In genomic region chr3:194090178-194090555, GRCh38 we compare ENCODE assay signal across 9 cellular contexts. TPM values are rescaled to one million over a fixed set of nuclear protein-coding genes. Genes with fewer than 3 reads are reported as not detected.
DNase-seq lines count a peak whose midpoint lies in the region; TF ChIP-seq lines count a peak whose summit lies in the region.
"Not testable (repeated sequence)": the region's sequence is repeated elsewhere in the genome, so short reads cannot be mapped to it uniquely, and the experiment has no call there.
"Had no signal": no experiment of that assay in that cellular context is flagged by ENCODE, and none has a peak within 500 bp of the region (broad histone marks: within the 10 kb centered on the region; RNA-seq: fewer than 3 reads in every experiment).

No MANE protein-coding gene starts in this region.

- H4K8ac ChIP-seq in neuronal stem cell (ENCODE audit: low read depth, low read length) = not testable (repeated sequence)

- not testable (repeated sequence) for H3K9me3 Mint-ChIP-seq in activated CD4-positive, alpha-beta memory T cell treated with anti-CD3 and anti-CD28 coated beads, Interleukin-2, amount 10 ng/mL, durations not matched to agents 7 days and 5 days; dendritic cell treated with granulocyte-macrophage colony-stimulating factor and Interleukin-4, amounts not matched to agents 40 ng/mL and 50 ng/mL, for 4 days

- H3K36me3 ChIP-seq in BLaER1; HEK293 (ENCODE audit: control insufficient read depth in 2 of 2, insufficient read depth in 1 of 2, low read length in 2 of 2); PC-9 (ENCODE audit: low read depth); hepatocyte (replicated peaks; ENCODE audit: insufficient read depth, low read depth); neuronal stem cell (replicated peaks in 1 of 2; ENCODE audit: control insufficient read depth in 2 of 2, insufficient read depth in 2 of 2, low read length in 2 of 2); suprapubic skin: not testable (repeated sequence)

- H3K4me2 ChIP-seq in BLaER1 (peak overlapping the region; percentile 44; the same call in 1 of the 2 replicates), PC-9 (peak overlapping the region; percentile 86)
- H3K4me2 ChIP-seq in hepatocyte; neuronal stem cell (ENCODE audit: insufficient read depth, low read length, poor library complexity, severe bottlenecking): not testable (repeated sequence)

- not testable (repeated sequence) for H3K18ac ChIP-seq in neuronal stem cell (ENCODE audit: low read length)

- intact Hi-C loops in PC-9 (cut with micrococcal nuclease; ENCODE audit: unreplicated experiment) = loop anchor here (2.0 to 5.0 kb wide), 2 partner anchors 117 to 225 kb away; no protein-coding TSS in a partner anchor
- intact Hi-C loops in dendritic cell treated with granulocyte-macrophage colony-stimulating factor and Interleukin-4, amounts not matched to agents 40 ng/mL and 50 ng/mL, for 4 days (cut with micrococcal nuclease) = not testable (repeated sequence)

- H2BK15ac ChIP-seq in neuronal stem cell (ENCODE audit: low read length) = not testable (repeated sequence)

- BruUV-seq in PC-9 (replicated peaks; lab: Mats Ljungman, UMichigan) = TSS peak; percentile 4

- H3K36me3 Mint-ChIP-seq in activated CD4-positive, alpha-beta memory T cell treated with anti-CD3 and anti-CD28 coated beads, Interleukin-2, amount 10 ng/mL, durations not matched to agents 7 days and 5 days (ENCODE audit: low read depth); dendritic cell treated with granulocyte-macrophage colony-stimulating factor and Interleukin-4, amounts not matched to agents 40 ng/mL and 50 ng/mL, for 4 days (ENCODE audit: low read depth): not testable (repeated sequence)

- not testable (repeated sequence) for H3K4me3 ChIP-seq in BLaER1; HEK293 (ENCODE audit: low read depth, low read length); hepatocyte; neuronal stem cell (ENCODE audit: low read length in 2 of 2); suprapubic skin
- H3K4me3 ChIP-seq in PC-9 = peak overlapping the region; percentile 16; the same call in 1 of the 2 replicates

- peaks cover 23% of the 10 kb centered on the region for H3K4me1 Mint-ChIP-seq in activated CD4-positive, alpha-beta memory T cell treated with anti-CD3 and anti-CD28 coated beads, Interleukin-2, amount 10 ng/mL, durations not matched to agents 7 days and 5 days
- peaks cover 74% of the 10 kb centered on the region for H3K4me1 Mint-ChIP-seq in dendritic cell treated with granulocyte-macrophage colony-stimulating factor and Interleukin-4, amounts not matched to agents 40 ng/mL and 50 ng/mL, for 4 days (ENCODE audit: low read depth)

- H3K14ac ChIP-seq in neuronal stem cell (ENCODE audit: low read length) = not testable (repeated sequence)

- not testable (repeated sequence) for H3K9me3 ChIP-seq in BLaER1; HEK293 (ENCODE audit: control insufficient read depth, insufficient read depth, low read depth, low read length); PC-9 (ENCODE audit: insufficient read depth, low read depth); hepatocyte (ENCODE audit: low read depth); neuronal stem cell (replicated peaks in 1 of 2; ENCODE audit: control insufficient read depth in 2 of 2, insufficient read depth in 1 of 2, low read depth in 1 of 2, low read length in 2 of 2); suprapubic skin

- H3K27me3 ChIP-seq in BLaER1; PC-9 (ENCODE audit: insufficient read depth, low read depth); hepatocyte; neuronal stem cell (ENCODE audit: control insufficient read depth in 3 of 3, insufficient read depth in 3 of 3, low read depth in 1 of 3, low read length in 3 of 3); suprapubic skin: not testable (repeated sequence)

- not testable (repeated sequence) for H3K79me1 ChIP-seq in neuronal stem cell (ENCODE audit: low read depth, low read length)

- not testable (repeated sequence) for H2AFZ ChIP-seq in PC-9, hepatocyte
- peak overlapping the region; percentile 85 for H2AFZ ChIP-seq in neuronal stem cell (ENCODE audit: low read length)

- not testable (repeated sequence) for H3K4ac ChIP-seq in neuronal stem cell (ENCODE audit: low read length)

- H4K91ac ChIP-seq in neuronal stem cell (ENCODE audit: low read depth, low read length, poor library complexity) = not testable (repeated sequence)

- H2AK5ac ChIP-seq in neuronal stem cell (ENCODE audit: low read depth, low read length) = not testable (repeated sequence)

- TF ChIP-seq CTCF in HEK293 (tag by site-specific recombination; IDR thresholded peaks at IDR 0.05); PC-9 (conservative IDR thresholded peaks at IDR 0.05); hepatocyte (IDR thresholded peaks at IDR 0.05; ENCODE audit: poor library complexity); suprapubic skin (IDR thresholded peaks at IDR 0.05): not testable (repeated sequence)

- H2BK5ac ChIP-seq in neuronal stem cell (ENCODE audit: low read length) = not testable (repeated sequence)

- H3F3A ChIP-seq in PC-9 (ENCODE audit: insufficient read depth, low read depth) = peaks cover 36% of the 10 kb centered on the region

- not testable (repeated sequence) for TF ChIP-seq EP300 in suprapubic skin (IDR thresholded peaks at IDR 0.05)

- not testable (repeated sequence) for TF ChIP-seq POLR2A in suprapubic skin (IDR thresholded peaks at IDR 0.05)

- H3K9me2 ChIP-seq in PC-9 (ENCODE audit: insufficient read depth); hepatocyte (replicated peaks; ENCODE audit: insufficient read depth): not testable (repeated sequence)

- 94% methylated on average over 10 of the region's 10 CpGs for WGBS in hepatocyte (ENCODE audit: low lambda C conversion rate, missing lambda C conversion rate)
- no CpG with 5 or more reads among the region's 10 CpGs for WGBS in neuronal stem cell (ENCODE audit: extremely low coverage in 2 of 2, insufficient read length in 2 of 2, insufficient replicate concordance in 1 of 2), 2 donors
- 93% methylated on average over 10 of the region's 10 CpGs for WGBS in suprapubic skin

- H3K4me1 ChIP-seq in BLaER1 (peaks cover 13% of the 10 kb centered on the region), PC-9 (replicated peaks; ENCODE audit: insufficient read depth) (peaks cover 54% of the 10 kb centered on the region), hepatocyte (ENCODE audit: insufficient read depth) (peaks cover 18% of the 10 kb centered on the region), neuronal stem cell (ENCODE audit: control insufficient read depth in 2 of 2, insufficient read depth in 1 of 2, low read depth in 1 of 2, low read length in 2 of 2) (peaks cover 27 to 46% of the 10 kb centered on the region in 2 donors), suprapubic skin (peaks cover 25% of the 10 kb centered on the region)
- not testable (repeated sequence) for H3K4me1 ChIP-seq in HEK293 (ENCODE audit: control insufficient read depth, insufficient read depth, low read length)

- H3K27me3 Mint-ChIP-seq in activated CD4-positive, alpha-beta memory T cell treated with anti-CD3 and anti-CD28 coated beads, Interleukin-2, amount 10 ng/mL, durations not matched to agents 7 days and 5 days = peaks cover 15% of the 10 kb centered on the region
- peaks cover 36% of the 10 kb centered on the region for H3K27me3 Mint-ChIP-seq in dendritic cell treated with granulocyte-macrophage colony-stimulating factor and Interleukin-4, amounts not matched to agents 40 ng/mL and 50 ng/mL, for 4 days

- H3K27ac Mint-ChIP-seq in activated CD4-positive, alpha-beta memory T cell treated with anti-CD3 and anti-CD28 coated beads, Interleukin-2, amount 10 ng/mL, durations not matched to agents 7 days and 5 days = peak overlapping the region; percentile 72
- peak overlapping the region; percentile 84 for H3K27ac Mint-ChIP-seq in dendritic cell treated with granulocyte-macrophage colony-stimulating factor and Interleukin-4, amounts not matched to agents 40 ng/mL and 50 ng/mL, for 4 days

- H4K20me1 ChIP-seq in BLaER1; PC-9 (ENCODE audit: insufficient read depth); hepatocyte (ENCODE audit: insufficient read depth, poor library complexity, severe bottlenecking): not testable (repeated sequence)

- not testable (repeated sequence) for DNase-seq in PC-9; activated CD4-positive, alpha-beta memory T cell treated with anti-CD3 and anti-CD28 coated beads, Interleukin-2, amount 10 ng/mL, durations not matched to agents 7 days and 5 days; hepatocyte (ENCODE audit: low spot score); neuronal stem cell (ENCODE audit: low spot score)
- DNase-seq in suprapubic skin (ENCODE audit: low spot score in 2 of 2) = peak in 1 of 2 donors; percentile 26

- not testable (repeated sequence) for H2BK120ac ChIP-seq in neuronal stem cell (ENCODE audit: low read depth, low read length)

- H3K79me2 ChIP-seq in PC-9 (ENCODE audit: low read depth) = peaks cover 43% of the 10 kb centered on the region
- H3K79me2 ChIP-seq in hepatocyte = not testable (repeated sequence)

- not testable (repeated sequence) for H3K4me3 Mint-ChIP-seq in activated CD4-positive, alpha-beta memory T cell treated with anti-CD3 and anti-CD28 coated beads, Interleukin-2, amount 10 ng/mL, durations not matched to agents 7 days and 5 days; dendritic cell treated with granulocyte-macrophage colony-stimulating factor and Interleukin-4, amounts not matched to agents 40 ng/mL and 50 ng/mL, for 4 days

- not testable (repeated sequence) for H3K9ac ChIP-seq in BLaER1; neuronal stem cell (ENCODE audit: low read depth, low read length, poor library complexity)

- not testable (repeated sequence) for H3K27ac ChIP-seq in BLaER1; neuronal stem cell (replicated peaks; ENCODE audit: low read length)
- H3K27ac ChIP-seq in HEK293 (ENCODE audit: extremely low read depth, low read depth, low read length) (peak overlapping the region; percentile 2; the same call in 1 of the 2 replicates), PC-9 (peak overlapping the region; percentile 98), hepatocyte (peak overlapping the region; percentile 75), suprapubic skin (peak overlapping the region; percentile 78)

- CTCF ChIA-PET in HEK293 (lab: Yijun Ruan, JAX) = not testable (repeated sequence)
- CTCF ChIA-PET in PC-9 (lab: Charles Lee) = interaction anchor here (0.6 to 1.0 kb wide), 2 partner anchors 17 to 47 kb away, joined by 3 read pairs; no protein-coding TSS in a partner anchor
- CTCF ChIA-PET in activated CD4-positive, alpha-beta memory T cell treated with anti-CD3 and anti-CD28 coated beads, Interleukin-2, amount 10 ng/mL, durations not matched to agents 7 days and 5 days (lab: Charles Lee) = interaction anchor here (0.7 to 1.3 kb wide), 2 partner anchors 29 to 226 kb away, joined by 3 to 5 read pairs; no protein-coding TSS in a partner anchor

- H2BK12ac ChIP-seq in neuronal stem cell (ENCODE audit: low read length) = not testable (repeated sequence)

- H3K23ac ChIP-seq in neuronal stem cell (ENCODE audit: low read depth, low read length, poor library complexity) = not testable (repeated sequence)

- POLR2A ChIA-PET in HEK293 (lab: Yijun Ruan, JAX) = interaction anchor here (1.1 to 1.5 kb wide), 5 partner anchors 19 to 87 kb away, joined by 3 to 11 read pairs (median 5); partner anchors contain the start of gene HES1
- POLR2A ChIA-PET in PC-9 (lab: Charles Lee; ENCODE audit: unreplicated experiment) = interaction anchor here (0.7 to 2.1 kb wide), 4 partner anchors 15 to 189 kb away, joined by 4 to 10 read pairs (median 5); no protein-coding TSS in a partner anchor
- POLR2A ChIA-PET in activated CD4-positive, alpha-beta memory T cell treated with anti-CD3 and anti-CD28 coated beads, Interleukin-2, amount 10 ng/mL, durations not matched to agents 7 days and 5 days (lab: Charles Lee) = not testable (repeated sequence)

RNA-seq across cellular contexts. Expression of gene HES1, which starts 45.8 kb away (rescaled TPM):
- total RNA-seq in PC-9 (2021) = 66.5 and 97.8 TPM in 2 replicates
- 10 to 100 TPM; 11.2 to 11.3 TPM for total RNA-seq in activated CD4-positive, alpha-beta memory T cell treated with anti-CD3 and anti-CD28 coated beads, Interleukin-2, amount 10 ng/mL, durations not matched to agents 7 days and 5 days
- total RNA-seq in hepatocyte = 132 and 136 TPM in 2 replicates
- 131 and 142 TPM in 2 replicates for polyA plus RNA-seq in hepatocyte
- polyA plus RNA-seq in neuronal stem cell (2013, experiment 1 of 2) = 29.1 TPM
- polyA plus RNA-seq in neuronal stem cell (2013, experiment 2 of 2) = 30.9 TPM
- 100 to 1,000 TPM; 128 to 206 (median 154) TPM for total RNA-seq in suprapubic skin
- total RNA-seq: CD4-positive, alpha-beta memory T cell had no signal
